11 cellular contexts compared by ENCODE assay signal in the genomic region with DNA sequence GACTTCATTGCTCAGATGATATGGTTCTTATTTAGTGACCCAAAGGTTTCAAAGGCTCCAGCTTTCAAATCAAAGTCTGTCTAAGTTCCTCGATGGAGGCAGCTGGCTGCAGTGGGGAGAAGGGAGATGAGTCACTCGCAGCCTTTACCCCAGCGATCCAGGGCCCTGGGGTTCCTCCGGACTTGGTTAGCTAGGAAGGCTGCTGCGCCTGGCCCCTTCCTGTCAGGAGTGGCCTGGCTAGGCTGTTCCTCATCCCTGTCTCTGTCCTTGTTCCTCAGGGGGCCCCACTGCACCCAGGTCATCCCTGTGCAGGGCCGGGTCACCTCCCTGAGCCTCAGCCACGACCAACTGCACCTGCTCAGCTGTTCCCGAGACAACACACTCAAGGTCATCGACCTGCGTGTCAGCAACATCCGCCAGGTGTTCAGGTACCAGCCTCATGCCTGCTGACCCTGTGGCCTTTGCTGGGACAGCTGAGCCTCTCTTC. TPM values are rescaled to one million over a fixed set of nuclear protein-coding genes. Genes with fewer than 3 reads are reported as not detected.
DNase-seq lines count a peak whose midpoint lies in the region; ATAC-seq, FAIRE-seq and TF ChIP-seq lines count a peak whose summit lies in the region.
"Had no signal": no experiment of that assay in that cellular context is flagged by ENCODE, and none has a peak within 500 bp of the region (broad histone marks: within the 10 kb centered on the region; RNA-seq: fewer than 3 reads in every experiment).

No MANE protein-coding gene starts in this region.

- H3K27me3 Mint-ChIP-seq in neural crest cell (ENCODE audit: low read depth) = peaks cover 7% of the 10 kb centered on the region

- H3K27ac Mint-ChIP-seq in neural crest cell (ENCODE audit: unreplicated experiment) = peak overlapping the region; percentile 78

- no peaks in the 10 kb centered on the region for H3K27me3 ChIP-seq in ascending aorta

- TF ChIP-seq CTCF in ascending aorta (IDR thresholded peaks at IDR 0.05) = no peak
- TF ChIP-seq CTCF in neural crest cell (conservative IDR thresholded peaks at IDR 0.05) = no peak

- peaks cover 9% of the 10 kb centered on the region for H3K4me1 Mint-ChIP-seq in neural crest cell

- intact Hi-C loops in ascending aorta (cut with DNase I) = no loop called here

- H3K36me3 ChIP-seq in ascending aorta = peaks cover 0 to 7% of the 10 kb centered on the region in 2 donors

- FAIRE-seq in HTR-8/SVneo (lab: Jason Lieb, UNC) = peak; percentile 74
- FAIRE-seq: endothelial cell of umbilical vein, G401.6 had no signal

- H3K9me3 Mint-ChIP-seq in neural crest cell = no peaks in the 10 kb centered on the region

- peak; percentile 61 for DNase-seq in CD1c-positive myeloid dendritic cell (ENCODE audit: extremely low spot score)
- no peak for DNase-seq in HTR-8/SVneo (ENCODE audit: insufficient read length, low spot score)
- no peak for DNase-seq in ascending aorta (ENCODE audit: low spot score in 2 of 2)
- DNase-seq in neural crest cell (ENCODE audit: low read depth, low spot score) = no peak
- DNase-seq in epidermal melanocyte (ENCODE audit: insufficient read length, low spot score) = no peak
- DNase-seq in NCI-H446 treated with DMSO at 0.1 percent for 48 hours (lab: John Stamatoyannopoulos, UW) = no peak
- DNase-seq: NCI-H69 had no signal

- peak overlapping the region; percentile 24 to 75 for H3K27ac ChIP-seq in ascending aorta

- ATAC-seq in GM21526 (IDR thresholded peaks at IDR 0.05; ENCODE audit: low FRiP score, unreplicated experiment) = no peak
- no peak for ATAC-seq in GM19455 (IDR thresholded peaks at IDR 0.05; ENCODE audit: unreplicated experiment)

- H3K4me3 ChIP-seq in ascending aorta = no peak overlapping the region

- no peak overlapping the region for H3K4me3 Mint-ChIP-seq in neural crest cell

- H3K4me1 ChIP-seq in ascending aorta = peaks cover 13 to 19% of the 10 kb centered on the region in 2 donors

- no peaks in the 10 kb centered on the region for H3K36me3 Mint-ChIP-seq in neural crest cell (ENCODE audit: low read depth)

- no peaks in the 10 kb centered on the region for H3K9me3 ChIP-seq in ascending aorta

RNA-seq across cellular contexts. Expression of a gene that starts 13.9 kb away (rescaled TPM):
- total RNA-seq in ascending aorta (21.2 TPM), neural crest cell (22.7 and 24.5 TPM in 2 replicates)

RNA-seq across cellular contexts. Expression of a gene that starts 34.3 kb away (rescaled TPM):
- 20.9 TPM for total RNA-seq in ascending aorta
- 12.6 and 13.5 TPM in 2 replicates for total RNA-seq in neural crest cell
